ENCODE assay signal across 1 cellular context in genomic region chr19:45641274-45642105, GRCh38.
A peak's percentile ranks its signal among the peaks of the same experiment; 100 is the strongest.
TF ChIP-seq lines count a peak whose summit lies in the region.

No MANE protein-coding gene starts in this region.

TF ChIP-seq in HepG2, 621 proteins besides CTCF, POLR2A, EP300 and RAD21 (continued from another document):
- no peak for TF ChIP-seq KIAA2018 (CRISPR knock-in tag; IDR thresholded peaks at IDR 0.05; ENCODE audit: borderline replicate concordance)
- TF ChIP-seq ZNF446 (CRISPR knock-in tag; IDR thresholded peaks at IDR 0.05), result no peak
- TF ChIP-seq IKZF1 (IDR thresholded peaks at IDR 0.05), result no peak
- TF ChIP-seq ATF5 (CRISPR knock-in tag; IDR thresholded peaks at IDR 0.05; ENCODE audit: low read depth), result peak; percentile 20; the same call in 1 of the 2 replicates
- TF ChIP-seq NPAS2 (CRISPR knock-in tag; IDR thresholded peaks at IDR 0.05; ENCODE audit: borderline replicate concordance), result no peak
- 0 out of 2 replicates have a peak, but pooled peaks have one; percentile 50 for TF ChIP-seq FOXC1 (CRISPR knock-in tag; IDR thresholded peaks at IDR 0.05; ENCODE audit: borderline replicate concordance)
- TF ChIP-seq NFKBIZ (CRISPR knock-in tag; IDR thresholded peaks at IDR 0.05), result no peak
- TF ChIP-seq ZNF205 (CRISPR knock-in tag; IDR thresholded peaks at IDR 0.05), result no peak
- no peak for TF ChIP-seq ZNF513 (CRISPR knock-in tag; conservative IDR thresholded peaks at IDR 0.05)
- 0 out of 2 replicates have a peak, but pooled peaks have one; percentile 11 for TF ChIP-seq TFDP1 (CRISPR knock-in tag; IDR thresholded peaks at IDR 0.05; ENCODE audit: borderline replicate concordance)
- TF ChIP-seq IRF1 (CRISPR knock-in tag; IDR thresholded peaks at IDR 0.05; ENCODE audit: low read depth), result no peak
- TF ChIP-seq ZSCAN29 (CRISPR knock-in tag; conservative IDR thresholded peaks at IDR 0.05), result 0 out of 2 replicates have a peak, but pooled peaks have one; percentile 18
- TF ChIP-seq ZNF10 (CRISPR knock-in tag; IDR thresholded peaks at IDR 0.05; ENCODE audit: borderline replicate concordance, low read depth), result no peak
- peak; percentile 23 for TF ChIP-seq RBM39 (IDR thresholded peaks at IDR 0.05; ENCODE audit: low read depth, low read length, poor library complexity, severe bottlenecking)
- no peak for TF ChIP-seq ZNF296 (CRISPR knock-in tag; conservative IDR thresholded peaks at IDR 0.05)
- peak; percentile 38; the same call in 1 of the 2 replicates for TF ChIP-seq TSC22D2 (CRISPR knock-in tag; IDR thresholded peaks at IDR 0.05; ENCODE audit: borderline replicate concordance)
- 0 out of 2 replicates have a peak, but pooled peaks have one; percentile 5 for TF ChIP-seq HDAC1 (CRISPR knock-in tag; IDR thresholded peaks at IDR 0.05)
